In the genomic region with DNA sequence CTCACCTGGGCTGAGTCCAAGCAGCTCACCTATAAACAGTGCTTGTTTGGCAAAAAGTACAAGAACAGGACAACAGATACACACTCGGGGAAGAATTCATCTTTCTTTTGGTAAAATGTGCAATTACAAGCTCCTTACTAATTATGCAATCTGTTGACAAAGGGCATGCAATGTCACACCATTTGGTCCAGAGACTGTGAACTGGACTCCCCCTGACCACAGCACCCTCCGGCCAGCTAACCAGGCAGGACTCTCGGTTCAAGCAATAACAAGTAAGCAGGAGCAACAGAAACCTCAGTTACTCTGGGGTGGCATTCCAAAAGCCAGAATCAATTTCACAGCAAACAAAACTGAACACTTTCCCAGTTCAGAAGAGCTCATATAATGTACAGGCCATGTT, we compare ENCODE assay signal across 18 cellular contexts.
A peak's percentile ranks its signal among the peaks of the same experiment; 100 is the strongest.
DNase-seq lines count a peak whose midpoint lies in the region; ATAC-seq, FAIRE-seq and TF ChIP-seq lines count a peak whose summit lies in the region.
"Had no signal": no experiment of that assay in that cellular context is flagged by ENCODE, and none has a peak within 500 bp of the region (broad histone marks: within the 10 kb centered on the region; RNA-seq: fewer than 3 reads in every experiment).

No MANE protein-coding gene starts in this region.

- TF ChIP-seq CTCF in GM12878 (IDR thresholded peaks at IDR 0.05 in 2 of 3, conservative IDR thresholded peaks at IDR 0.05 in 1 of 3; ENCODE audit: control insufficient read depth in 2 of 3, extremely low read depth in 1 of 3, insufficient read depth in 1 of 3, low read depth in 3 of 3, low read length in 3 of 3): no peak
- no peak for TF ChIP-seq CTCF in neutrophil (IDR thresholded peaks at IDR 0.05)
- TF ChIP-seq CTCF in heart right ventricle (IDR thresholded peaks at IDR 0.05): no peak

- no peaks in the 10 kb centered on the region for H3K9me3 ChIP-seq in CD4-positive, alpha-beta memory T cell (ENCODE audit: control insufficient read depth in 1 of 2, low read length in 2 of 2)
- H3K9me3 ChIP-seq in KOPT-K1 (ENCODE audit: insufficient read depth, low read length, poor library complexity, severe bottlenecking) (peaks cover 3% of the 10 kb centered on the region), GM12878 (replicated peaks; ENCODE audit: control insufficient read depth, insufficient read depth, low read length) (no peaks in the 10 kb centered on the region), neutrophil (no peaks in the 10 kb centered on the region), heart right ventricle (no peaks in the 10 kb centered on the region)
- H3K9me3 ChIP-seq: A549, HAP-1, MG63, SJSA1 had no signal

- peaks cover 15 to 35% (median 27%) of the 10 kb centered on the region in 4 donors for H3K4me1 Mint-ChIP-seq in CD4-positive, alpha-beta memory T cell

- no peak overlapping the region for H3K9ac ChIP-seq in GM12878 (ENCODE audit: control insufficient read depth, insufficient read depth, low read length)

- H3K4me3 Mint-ChIP-seq in CD4-positive, alpha-beta memory T cell: no peak overlapping the region

- POLR2A ChIA-PET in CD4-positive, alpha-beta memory T cell (lab: Charles Lee; ENCODE audit: partially characterized antibody): no interaction called here
- POLR2A ChIA-PET in GM12878 (lab: Charles Lee): interaction anchor here (0.6 to 1.9 kb wide), 8 partner anchors 8 to 63 kb away, joined by 3 to 8 read pairs (median 3); no protein-coding TSS in a partner anchor

- peak in 1 of 2 experiments; percentile 46; a peak in 1 of 4 replicates for TF ChIP-seq EP300 in GM12878 (IDR thresholded peaks at IDR 0.05; ENCODE audit: borderline replicate concordance in 1 of 2, control insufficient read depth in 1 of 2, low read depth in 2 of 2, low read length in 2 of 2)

- H2AFZ ChIP-seq in GM12878 (ENCODE audit: control insufficient read depth, low read depth, low read length): no peak overlapping the region

- no peaks in the 10 kb centered on the region for H3K79me2 ChIP-seq in GM12878 (ENCODE audit: control insufficient read depth, insufficient read depth, low read length)

- SMC1A ChIA-PET in GM12878 (lab: Charles Lee; ENCODE audit: uncharacterized antibody, unreplicated experiment): interaction anchor here (0.7 to 4.4 kb wide), 26 partner anchors 9 to 204 kb away, joined by 3 to 56 read pairs (median 4); no protein-coding TSS in a partner anchor

- intact Hi-C loops in CD4-positive, alpha-beta memory T cell (cut with micrococcal nuclease): loop anchor here (10.0 kb wide), 1 partner anchor 73 kb away; no protein-coding TSS in a partner anchor
- intact Hi-C loops in GM12878 (cut with micrococcal nuclease; ENCODE audit: unreplicated experiment) (no loop called here), heart right ventricle (cut with DNase I) (no loop called here)

- 8% methylated on average over 3 of the region's 3 CpGs for WGBS in GM12878 (ENCODE audit: insufficient coverage, insufficient replicate concordance, low lambda C conversion rate, missing lambda C conversion rate)
- WGBS in heart right ventricle, 2 donors: 83 to 91% methylated on average over 3 of the region's 3 CpGs

- no peak for TF ChIP-seq RAD21 in GM12878 (IDR thresholded peaks at IDR 0.05; ENCODE audit: insufficient read depth, low read depth, low read length)

- no peak overlapping the region for H3K27ac ChIP-seq in CD4-positive, alpha-beta memory T cell (ENCODE audit: low read depth, low read length)
- H3K27ac ChIP-seq in KOPT-K1 (ENCODE audit: low read depth, low read length, poor library complexity, severe bottlenecking): peak overlapping the region; percentile 100
- no peak overlapping the region for H3K27ac ChIP-seq in GM12878 (ENCODE audit: control insufficient read depth, insufficient read depth)
- peak overlapping the region; percentile 44 for H3K27ac ChIP-seq in neutrophil
- no peak overlapping the region for H3K27ac ChIP-seq in heart right ventricle
- H3K27ac ChIP-seq: A549, SJSA1 had no signal

- H4K20me1 ChIP-seq in GM12878 (ENCODE audit: control insufficient read depth, insufficient read depth): no peaks in the 10 kb centered on the region

- no peaks in the 10 kb centered on the region for H3K27me3 ChIP-seq in CD4-positive, alpha-beta memory T cell (ENCODE audit: insufficient read depth, low read length)
- H3K27me3 ChIP-seq in GM12878 (replicated peaks in 1 of 2; ENCODE audit: control insufficient read depth in 2 of 2, insufficient read depth in 2 of 2, low read length in 1 of 2) (no peaks in the 10 kb centered on the region), neutrophil (no peaks in the 10 kb centered on the region), heart right ventricle (no peaks in the 10 kb centered on the region)
- H3K27me3 ChIP-seq: MG63, SJSA1 had no signal

- H3K27me3 Mint-ChIP-seq in CD4-positive, alpha-beta memory T cell: no peaks in the 10 kb centered on the region

- H3K27ac Mint-ChIP-seq in CD4-positive, alpha-beta memory T cell: peak overlapping the region in 4 of 7 donors; percentile 1 to 46 (median 24)

- no peak overlapping the region for H3K4me3 ChIP-seq in CD4-positive, alpha-beta memory T cell (ENCODE audit: low read length in 2 of 2)
- no peak overlapping the region for H3K4me3 ChIP-seq in GM12878
- no peak overlapping the region for H3K4me3 ChIP-seq in neutrophil (ENCODE audit: low read depth in 1 of 2, low read length in 1 of 2)
- no peak overlapping the region for H3K4me3 ChIP-seq in heart right ventricle
- H3K4me3 ChIP-seq: A549, HAP-1, MG63, SJSA1 had no signal

- FAIRE-seq in GM12878 (lab: Jason Lieb, UNC): no peak
- FAIRE-seq: A549, GM19239 had no signal

- BruUV-seq in GM12878 (replicated peaks; lab: Mats Ljungman, UMichigan): no TSS peak

- CTCF ChIA-PET in CD4-positive, alpha-beta memory T cell (lab: Charles Lee; ENCODE audit: partially characterized antibody): interaction anchor here (0.5 to 1.2 kb wide), 2 partner anchors 320 to 461 kb away, joined by 3 read pairs; no protein-coding TSS in a partner anchor
- CTCF ChIA-PET in GM12878 (lab: Yijun Ruan, JAX): interaction anchor here (0.8 to 3.8 kb wide), 11 partner anchors 13 to 117 kb away, joined by 3 to 26 read pairs (median 4); no protein-coding TSS in a partner anchor

- peaks cover 4% of the 10 kb centered on the region for H3K4me1 ChIP-seq in CD4-positive, alpha-beta memory T cell (ENCODE audit: insufficient read depth, low read length)
- peaks cover 7% of the 10 kb centered on the region for H3K4me1 ChIP-seq in GM12878 (ENCODE audit: control insufficient read depth, insufficient read depth, low read length)
- peaks cover 26 to 30% of the 10 kb centered on the region in 2 experiments for H3K4me1 ChIP-seq in neutrophil (ENCODE audit: control insufficient read depth in 1 of 2, insufficient read depth in 1 of 2, low read depth in 1 of 2, low read length in 1 of 2)
- H3K4me1 ChIP-seq in heart right ventricle: peaks cover 0 to 46% (median 8%) of the 10 kb centered on the region in 9 donors
- H3K4me1 ChIP-seq: A549 had no signal

- no peak for TF ChIP-seq POLR2A in GM12878 (IDR thresholded peaks at IDR 0.05; ENCODE audit: low read depth, low read length)

- no peak overlapping the region for H3K4me2 ChIP-seq in GM12878 (ENCODE audit: control insufficient read depth, insufficient read depth)
- H3K4me2 ChIP-seq: A549 had no signal

- no peak for DNase-seq in CD4-positive, alpha-beta memory T cell
- DNase-seq in GM12878 (ENCODE audit: low read depth, low spot score) (no peak), activated gamma-delta T cell treated with Interleukin-2 at 50 U/mL for 16 hours (no peak), heart right ventricle (no peak)
- DNase-seq in stimulated activated CD4-positive, alpha-beta T cell treated with anti-CD3 and anti-CD28 coated beads, Interleukin-2, amount 100 ng/mL, for 48 hours: no peak
- DNase-seq: C1 segment of cervical spinal cord, COR-L47, KBM-7, MG63, NCI-H1105, NCI-H1694, NCI-H510A treated with DMSO at 0.1 percent for 48 hours had no signal

- H3K36me3 Mint-ChIP-seq in CD4-positive, alpha-beta memory T cell: peaks cover 43 to 48% of the 10 kb centered on the region in 2 donors

- RAD21 ChIA-PET in GM12878 (lab: Charles Lee; ENCODE audit: unreplicated experiment): interaction anchor here (0.6 to 6.9 kb wide), 24 partner anchors 13 to 115 kb away, joined by 3 to 69 read pairs (median 4); no protein-coding TSS in a partner anchor

- in situ Hi-C loops in GM12878 (cut with MboI): no loop called here

- H3K36me3 ChIP-seq in CD4-positive, alpha-beta memory T cell (ENCODE audit: insufficient read depth, low read length): peaks cover 8% of the 10 kb centered on the region
- H3K36me3 ChIP-seq in KOPT-K1 (ENCODE audit: insufficient read depth, low read length) (peaks cover 56% of the 10 kb centered on the region), GM12878 (ENCODE audit: control insufficient read depth in 2 of 2, insufficient read depth in 2 of 2, low read length in 1 of 2) (no peaks in the 10 kb centered on the region), neutrophil (peaks cover 27% of the 10 kb centered on the region), heart right ventricle (peaks cover 0 to 39% (median 7%) of the 10 kb centered on the region in 9 donors)
- H3K36me3 ChIP-seq: HAP-1, MG63 had no signal

- ATAC-seq in GM12878 (peak; percentile 71), heart right ventricle (no peak)
- ATAC-seq: A549 had no signal

- H3K9me3 Mint-ChIP-seq in CD4-positive, alpha-beta memory T cell: peaks cover 0 to 2% (median 0%) of the 10 kb centered on the region in 8 donors

TF ChIP-seq in GM12878, 131 proteins besides CTCF, POLR2A, EP300 and RAD21 (continues in another document):
- TF ChIP-seq FOXK2 (IDR thresholded peaks at IDR 0.05): no peak
- TF ChIP-seq IKZF2 (IDR thresholded peaks at IDR 0.05): peak; percentile 36 to 66; a peak in 2 of 4 replicates
- TF ChIP-seq RB1 (IDR thresholded peaks at IDR 0.05; ENCODE audit: borderline replicate concordance): no peak
- TF ChIP-seq CBX5 (IDR thresholded peaks at IDR 0.05; ENCODE audit: low read depth): no peak
- TF ChIP-seq STAT3 (IDR thresholded peaks at IDR 0.05; ENCODE audit: low read depth, low read length): no peak
- TF ChIP-seq NR2F1 (conservative IDR thresholded peaks at IDR 0.05): peak; percentile 83
- TF ChIP-seq, protein P1, sequence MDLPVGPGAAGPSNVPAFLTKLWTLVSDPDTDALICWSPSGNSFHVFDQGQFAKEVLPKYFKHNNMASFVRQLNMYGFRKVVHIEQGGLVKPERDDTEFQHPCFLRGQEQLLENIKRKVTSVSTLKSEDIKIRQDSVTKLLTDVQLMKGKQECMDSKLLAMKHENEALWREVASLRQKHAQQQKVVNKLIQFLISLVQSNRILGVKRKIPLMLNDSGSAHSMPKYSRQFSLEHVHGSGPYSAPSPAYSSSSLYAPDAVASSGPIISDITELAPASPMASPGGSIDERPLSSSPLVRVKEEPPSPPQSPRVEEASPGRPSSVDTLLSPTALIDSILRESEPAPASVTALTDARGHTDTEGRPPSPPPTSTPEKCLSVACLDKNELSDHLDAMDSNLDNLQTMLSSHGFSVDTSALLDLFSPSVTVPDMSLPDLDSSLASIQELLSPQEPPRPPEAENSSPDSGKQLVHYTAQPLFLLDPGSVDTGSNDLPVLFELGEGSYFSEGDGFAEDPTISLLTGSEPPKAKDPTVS (IDR thresholded peaks at IDR 0.05; ENCODE audit: low read depth, low read length): no peak

Comparison
In these comparisons a context has a peak if more than half of its experiments do, and no peak if none do; other contexts are left out.
1. H3K27ac ChIP-seq: peak in KOPT-K1 (single experiment) and neutrophil (single experiment); none in CD4-positive, alpha-beta memory T cell (single experiment), GM12878 (single experiment) and heart right ventricle (0 of 10).